ENCODE assay signal across 29 cellular contexts in genomic region chr20:5544175-5544574, GRCh38.
"Had no signal": no experiment of that assay in that cellular context is flagged by ENCODE, and none has a peak within 500 bp of the region (broad histone marks: within the 10 kb centered on the region; RNA-seq: fewer than 3 reads in every experiment).

No MANE protein-coding gene starts in this region.

- H3K27me3 Mint-ChIP-seq: activated B cell treated with CpG ODN at 0.5 μM for 24 hours; activated CD4-positive, alpha-beta T cell treated with anti-CD3 and anti-CD28 coated beads, Interleukin-2, amount 10 ng/mL, durations not matched to agents 7 days and 5 days; central memory CD8-positive, alpha-beta T cell had no signal

- H3K27ac ChIP-seq: Peyer's patch, RWPE1, SJCRH30 had no signal

- FAIRE-seq: bronchial epithelial cell had no signal

- H3K4me3 Mint-ChIP-seq: activated B cell treated with CpG ODN at 0.5 μM for 24 hours; activated CD4-positive, alpha-beta T cell treated with anti-CD3 and anti-CD28 coated beads, Interleukin-2, amount 10 ng/mL, durations not matched to agents 7 days and 5 days; activated CD8-positive, alpha-beta T cell treated with anti-CD3 and anti-CD28 coated beads, Interleukin-2, amount 10 ng/mL, durations not matched to agents 7 days and 5 days; activated T-cell treated with anti-CD3 and anti-CD28 coated beads, Interleukin-2, amount 50 U/mL, for 4 hours; central memory CD8-positive, alpha-beta T cell; T-helper 1 cell treated with Interleukin-12 subunit alpha and Interleukin-12 subunit beta and Interleukin-4 antibody, amounts not matched to agents 30 μg/mL and 1 μg/mL, for 36 hours had no signal

- H3K27ac Mint-ChIP-seq: activated B cell treated with CpG ODN at 0.5 μM for 24 hours; activated CD4-positive, alpha-beta T cell treated with anti-CD3 and anti-CD28 coated beads, Interleukin-2, amount 10 ng/mL, durations not matched to agents 7 days and 5 days; activated CD8-positive, alpha-beta T cell treated with anti-CD3 and anti-CD28 coated beads, Interleukin-2, amount 10 ng/mL, durations not matched to agents 7 days and 5 days; activated T-helper 2 cell treated with anti-CD3 and anti-CD28 coated beads, Interferon-gamma antibody, Interleukin-2, Interleukin-4, amounts not matched to agents 10 μg/mL and 5 μg/mL and 100 μg/mL, durations not matched to agents 14 hours and 24 hours and 36 hours; T-helper 1 cell treated with Interleukin-12 subunit alpha and Interleukin-12 subunit beta and Interleukin-4 antibody, amounts not matched to agents 30 μg/mL and 1 μg/mL, for 36 hours had no signal

- DNase-seq: activated B cell treated with CpG ODN at 0.5 μM for 24 hours; activated CD4-positive, alpha-beta T cell treated with anti-CD3 and anti-CD28 coated beads for 1 hour; activated CD4-positive, alpha-beta T cell treated with anti-CD3 and anti-CD28 coated beads, Interleukin-2, amount 10 ng/mL, durations not matched to agents 7 days and 5 days; activated CD8-positive, alpha-beta T cell treated with anti-CD3 and anti-CD28 coated beads, Interleukin-2, amount 10 ng/mL, durations not matched to agents 7 days and 5 days; activated gamma-delta T cell treated with Interleukin-2 at 50 U/mL for 16 hours; activated naive CD4-positive, alpha-beta T cell treated with anti-CD3 and anti-CD28 coated beads, Interleukin-2, amount 50 U/mL, for 16 hours; activated T-cell treated with anti-CD3 and anti-CD28 coated beads, Interleukin-2, amount 50 U/mL, for 4 hours; aorta; Kasumi-1; KBM-7; NCI-H1048; NCI-H146; NCI-H1930; NCI-H2171; NCI-H2227 treated with DMSO at 0.1 percent for 48 hours; NCI-H526; NCI-H774; OCI-M1; Peyer's patch; Right ventricle myocardium superior; SJCRH30; SW 1271; T-helper 9 cell had no signal

- H3K4me1 ChIP-seq: Peyer's patch had no signal

- H3K27me3 ChIP-seq: Peyer's patch, SJCRH30 had no signal

- H3K9me3 Mint-ChIP-seq: activated B cell treated with CpG ODN at 0.5 μM for 24 hours; activated CD4-positive, alpha-beta T cell treated with anti-CD3 and anti-CD28 coated beads, Interleukin-2, amount 10 ng/mL, durations not matched to agents 7 days and 5 days; activated T-cell treated with anti-CD3 and anti-CD28 coated beads, Interleukin-2, amount 50 U/mL, for 4 hours; activated T-helper 2 cell treated with anti-CD3 and anti-CD28 coated beads, Interferon-gamma antibody, Interleukin-2, Interleukin-4, amounts not matched to agents 10 μg/mL and 5 μg/mL and 100 μg/mL, durations not matched to agents 14 hours and 24 hours and 36 hours; central memory CD8-positive, alpha-beta T cell; T-helper 1 cell treated with Interleukin-12 subunit alpha and Interleukin-12 subunit beta and Interleukin-4 antibody, amounts not matched to agents 30 μg/mL and 1 μg/mL, for 36 hours had no signal

- ATAC-seq: activated CD8-positive, alpha-beta T cell treated with anti-CD3 and anti-CD28 coated beads, Interleukin-2, amount 10 ng/mL, durations not matched to agents 7 days and 5 days; activated T-cell treated with anti-CD3 and anti-CD28 coated beads, Interleukin-2, amount 50 U/mL, for 4 hours; SK-N-SH treated with all-trans-retinoic acid at 6 μM for 48 hours had no signal

- H3K4me3 ChIP-seq: Peyer's patch, SJCRH30 had no signal

- H3K9me3 ChIP-seq: Peyer's patch, SJCRH30 had no signal
